ENCODE assay signal across 10 cellular contexts in genomic region chr11:8268530-8269461, GRCh38. TPM values are rescaled to one million over a fixed set of nuclear protein-coding genes. Genes with fewer than 3 reads are reported as not detected.
DNase-seq lines count a peak whose midpoint lies in the region; FAIRE-seq and TF ChIP-seq lines count a peak whose summit lies in the region.
"Had no signal": no experiment of that assay in that cellular context is flagged by ENCODE, and none has a peak within 500 bp of the region (broad histone marks: within the 10 kb centered on the region; RNA-seq: fewer than 3 reads in every experiment).

No MANE protein-coding gene starts in this region.

- H3K4me1 Mint-ChIP-seq in nephron: peaks cover 4% of the 10 kb centered on the region

- H3K4me2 ChIP-seq in endothelial cell of umbilical vein (ENCODE audit: insufficient read depth, low read length): peak overlapping the region; percentile 40

- H3K4me3 Mint-ChIP-seq in nephron: peak overlapping the region; percentile 76 to 81 (median 77)

- CTCF ChIA-PET in HEK293T (lab: Yijun Ruan, JAX): interaction anchor here (1.2 kb wide), 1 partner anchor 9 kb away, joined by 3 read pairs; no protein-coding TSS in a partner anchor
- CTCF ChIA-PET in endothelial cell of umbilical vein (lab: Charles Lee): interaction anchor here (1.9 kb wide), 1 partner anchor 76 kb away, joined by 6 read pairs; no protein-coding TSS in a partner anchor

- no TSS peak for BruUV-seq in endothelial cell of umbilical vein (replicated peaks; lab: Mats Ljungman, UMichigan)

- no peak for TF ChIP-seq POLR2A in endothelial cell of umbilical vein (IDR thresholded peaks at IDR 0.05; ENCODE audit: low read depth, low read length)
- no peak for TF ChIP-seq POLR2A in GM12891 (IDR thresholded peaks at IDR 0.05; ENCODE audit: low read depth, low read length)

- H3K4me3 ChIP-seq in endothelial cell of umbilical vein (replicated peaks in 1 of 3; ENCODE audit: insufficient read depth in 1 of 3, low read depth in 1 of 3, low read length in 3 of 3): peak overlapping the region in 1 of 3 experiments; percentile 14

- dilution Hi-C loops in endothelial cell of umbilical vein (cut with MboI; ENCODE audit: extremely low pct_ligation_motif_present, low sequenced_read_pairs): no loop called here

- H3K4me1 ChIP-seq in endothelial cell of umbilical vein (ENCODE audit: control insufficient read depth, extremely low read depth, insufficient read depth, low read length): peaks cover 9% of the 10 kb centered on the region

- DNase-seq in AG08396 (ENCODE audit: low spot score) (peak; percentile 38), HEK293T (ENCODE audit: extremely low spot score) (peak; percentile 46), endothelial cell of umbilical vein (ENCODE audit: low read depth, low spot score) (no peak), hippocampal formation (lab: John Stamatoyannopoulos, UW) (no peak), GM12891 (ENCODE audit: insufficient read length, low spot score) (no peak), SHP77 treated with DMSO at 0.1 percent for 48 hours (lab: John Stamatoyannopoulos, UW) (no peak), T1000 (lab: John Stamatoyannopoulos, UW) (no peak)
- DNase-seq: anterior cingulate cortex, NCI-H1048 had no signal

- H2AFZ ChIP-seq in endothelial cell of umbilical vein (ENCODE audit: low read depth, low read length): peak overlapping the region; percentile 67

- H3K27me3 ChIP-seq in endothelial cell of umbilical vein (ENCODE audit: control insufficient read depth in 2 of 2, insufficient read depth in 2 of 2, low read length in 2 of 2): peaks cover 38 to 40% of the 10 kb centered on the region in 2 experiments

- POLR2A ChIA-PET in HEK293T (lab: Yijun Ruan, JAX) (interaction anchor here (0.6 kb wide), 1 partner anchor 43 kb away, joined by 3 read pairs; no protein-coding TSS in a partner anchor), endothelial cell of umbilical vein (lab: Charles Lee) (no interaction called here)

- H3K36me3 ChIP-seq in endothelial cell of umbilical vein (ENCODE audit: control insufficient read depth in 2 of 2, extremely low read depth in 1 of 2, insufficient read depth in 2 of 2, low read length in 2 of 2): no peaks in the 10 kb centered on the region

- no peaks in the 10 kb centered on the region for H3K9me3 Mint-ChIP-seq in nephron

- H3K9ac ChIP-seq in endothelial cell of umbilical vein (replicated peaks; ENCODE audit: extremely low read depth, insufficient read depth, low read length): no peak overlapping the region

- H3K27ac Mint-ChIP-seq in nephron: no peak overlapping the region

- H3K36me3 Mint-ChIP-seq in nephron (ENCODE audit: low read depth): no peaks in the 10 kb centered on the region

- no peaks in the 10 kb centered on the region for H4K20me1 ChIP-seq in endothelial cell of umbilical vein (replicated peaks; ENCODE audit: control insufficient read depth, extremely low read depth, insufficient read depth, low read length)

- TF ChIP-seq CTCF in endothelial cell of umbilical vein (IDR thresholded peaks at IDR 0.05; ENCODE audit: extremely low read depth in 1 of 2, insufficient read depth in 1 of 2, low read depth in 1 of 2, low read length in 2 of 2) (no peak), nephron (IDR thresholded peaks at IDR 0.05; ENCODE audit: unreplicated experiment in 3 of 3) (no peak)

- no peaks in the 10 kb centered on the region for H3K9me3 ChIP-seq in endothelial cell of umbilical vein (replicated peaks; ENCODE audit: control insufficient read depth, insufficient read depth, low read length)

- no peaks in the 10 kb centered on the region for H3K79me2 ChIP-seq in endothelial cell of umbilical vein (ENCODE audit: control insufficient read depth, insufficient read depth, low read length)

- FAIRE-seq in endothelial cell of umbilical vein (lab: Jason Lieb, UNC) (no peak), GM12891 (lab: Jason Lieb, UNC) (no peak)

- intact Hi-C loops in endothelial cell of umbilical vein (cut with micrococcal nuclease): no loop called here

- no peak overlapping the region for H3K27ac ChIP-seq in endothelial cell of umbilical vein (ENCODE audit: insufficient read depth, low read depth, low read length)

- H3K9me1 ChIP-seq in endothelial cell of umbilical vein (replicated peaks; ENCODE audit: control insufficient read depth, extremely low read depth, insufficient read depth, low read length): no peaks in the 10 kb centered on the region

- peaks cover 87% of the 10 kb centered on the region for H3K27me3 Mint-ChIP-seq in nephron (ENCODE audit: low read depth)

TF ChIP-seq in HEK293T, 16 proteins besides CTCF, POLR2A, EP300 and RAD21:
- TF ChIP-seq ELF4 (IDR thresholded peaks at IDR 0.05): no peak
- TF ChIP-seq FOXA1 (IDR thresholded peaks at IDR 0.05): no peak
- no peak for TF ChIP-seq FOXM1 (IDR thresholded peaks at IDR 0.05; ENCODE audit: borderline replicate concordance)
- TF ChIP-seq FOXK2 (IDR thresholded peaks at IDR 0.05): no peak
- no peak for TF ChIP-seq LEF1 (IDR thresholded peaks at IDR 0.05; ENCODE audit: borderline replicate concordance)
- TF ChIP-seq SUZ12 (IDR thresholded peaks at IDR 0.05): no peak
- TF ChIP-seq L3MBTL2 (conservative IDR thresholded peaks at IDR 0.05): no peak
- TF ChIP-seq NFRKB (IDR thresholded peaks at IDR 0.05): no peak

TF ChIP-seq in endothelial cell of umbilical vein, 7 proteins besides CTCF, POLR2A, EP300 and RAD21:
- TF ChIP-seq JUN (IDR thresholded peaks at IDR 0.05; ENCODE audit: borderline replicate concordance, insufficient read depth, insufficient read length, low read depth) (no peak), GATA2 (IDR thresholded peaks at IDR 0.05; ENCODE audit: insufficient read depth, insufficient read length, low read depth, low read length) (no peak), MAX (IDR thresholded peaks at IDR 0.05; ENCODE audit: insufficient read depth, insufficient read length) (no peak), POLR2AphosphoS5 (IDR thresholded peaks at IDR 0.05; ENCODE audit: insufficient read depth, low read depth, low read length) (no peak), EZH2 (IDR thresholded peaks at IDR 0.05; ENCODE audit: borderline replicate concordance, low read depth, low read length, severe bottlenecking) (peak; percentile 19), FOS (IDR thresholded peaks at IDR 0.05; ENCODE audit: borderline replicate concordance, insufficient read depth, low read length) (no peak)
TF ChIP-seq in endothelial cell of umbilical vein: peak in this region for 1.

TF ChIP-seq in GM12891, 5 proteins besides CTCF, POLR2A, EP300 and RAD21:
- TF ChIP-seq POU2F2 (IDR thresholded peaks at IDR 0.05; ENCODE audit: low read depth, low read length): no peak
- no peak for TF ChIP-seq TAF1 (IDR thresholded peaks at IDR 0.05; ENCODE audit: low read depth, low read length)
- TF ChIP-seq POLR2AphosphoS5 (IDR thresholded peaks at IDR 0.05; ENCODE audit: low read depth, low read length): no peak
- TF ChIP-seq PAX5 (IDR thresholded peaks at IDR 0.05; ENCODE audit: insufficient read depth, low read length, severe bottlenecking): no peak
- no peak for TF ChIP-seq SPI1 (IDR thresholded peaks at IDR 0.05; ENCODE audit: low read depth, low read length)
TF ChIP-seq in GM12891: peak in this region for 0.

RNA-seq across cellular contexts. Expression of gene LMO1, which starts 5.1 kb away (rescaled TPM):
- total RNA-seq in endothelial cell of umbilical vein: not detected in 2 replicates
- polyA plus RNA-seq in endothelial cell of umbilical vein: not detected in 2 replicates
- not detected in 2 replicates for polyA plus RNA-seq in endothelial cell of umbilical vein (2011; cell fraction: cytosol; rRNA removed)
- polyA plus RNA-seq in endothelial cell of umbilical vein (2011; cell fraction: nucleus; rRNA removed): not detected in 2 replicates
- not detected in 2 replicates for polyA plus RNA-seq in endothelial cell of umbilical vein (2012)
- polyA minus RNA-seq in endothelial cell of umbilical vein: not detected in 2 replicates
- 1.3 TPM for polyA minus RNA-seq in endothelial cell of umbilical vein (2011; cell fraction: cytosol; rRNA and poly(A)+ RNA removed)
- polyA minus RNA-seq in endothelial cell of umbilical vein (2011; cell fraction: nucleus; rRNA and poly(A)+ RNA removed): not detected in 2 replicates
- polyA plus RNA-seq in GM12891 (2012; ENCODE audit: low read depth, missing spikeins): not detected

Comparison
In these comparisons a context has a peak if more than half of its experiments do, and no peak if none do; other contexts are left out.
1. DNase-seq: peak in AG08396 (single experiment) and HEK293T (single experiment); none in endothelial cell of umbilical vein (single experiment), hippocampal formation (0 of 2), GM12891 (single experiment), SHP77 treated with DMSO at 0.1 percent for 48 hours (single experiment) and T1000 (single experiment).